9 cellular contexts compared by ENCODE assay signal in genomic region chr5:134555223-134555790, GRCh38. TPM values are rescaled to one million over a fixed set of nuclear protein-coding genes. Genes with fewer than 3 reads are reported as not detected.
A peak's percentile ranks its signal among the peaks of the same experiment; 100 is the strongest.
DNase-seq lines count a peak whose midpoint lies in the region; ATAC-seq and TF ChIP-seq lines count a peak whose summit lies in the region.
"Had no signal": no experiment of that assay in that cellular context is flagged by ENCODE, and none has a peak within 500 bp of the region (broad histone marks: within the 10 kb centered on the region; RNA-seq: fewer than 3 reads in every experiment).

No MANE protein-coding gene starts in this region.

- no peaks in the 10 kb centered on the region for H3K9me3 ChIP-seq in Loucy (ENCODE audit: insufficient read depth, low read depth, low read length)

- in situ Hi-C loops in GM13977 (cut with MboI; ENCODE audit: low pct_unique_long_range_greater_than_20kb, low sequenced_read_pairs, unreplicated experiment), result no loop called here

- no peaks in the 10 kb centered on the region for H3K27me3 ChIP-seq in GM06990 (replicated peaks; ENCODE audit: control insufficient read depth, insufficient read depth, low read length)
- H3K27me3 ChIP-seq in Loucy (ENCODE audit: insufficient read depth, low read length, poor library complexity, severe bottlenecking), result no peaks in the 10 kb centered on the region

- H3F3A ChIP-seq in Loucy (ENCODE audit: low read depth), result no peaks in the 10 kb centered on the region; the same call in 1 of the 2 replicates

- H3K36me3 ChIP-seq in GM06990 (ENCODE audit: control insufficient read depth, insufficient read depth, low read length) (peaks cover 19% of the 10 kb centered on the region), Loucy (ENCODE audit: insufficient read depth, low read length) (peaks cover 34% of the 10 kb centered on the region; the same call in 1 of the 2 replicates)

- H3K9ac ChIP-seq in Loucy (ENCODE audit: low read depth, low read length, poor library complexity, severe bottlenecking), result no peak overlapping the region

- H3K9me3 Mint-ChIP-seq in dendritic cell treated with granulocyte-macrophage colony-stimulating factor and Interleukin-4, amounts not matched to agents 40 ng/mL and 50 ng/mL, for 4 days, result no peaks in the 10 kb centered on the region

- peaks cover 15% of the 10 kb centered on the region for H3K4me1 ChIP-seq in Loucy (ENCODE audit: insufficient read depth, low read length, poor library complexity, severe bottlenecking)

- no peak overlapping the region for H3K4me3 Mint-ChIP-seq in dendritic cell treated with granulocyte-macrophage colony-stimulating factor and Interleukin-4, amounts not matched to agents 40 ng/mL and 50 ng/mL, for 4 days

- H3K9me2 ChIP-seq in Loucy (replicated peaks; ENCODE audit: low read depth, low read length), result no peaks in the 10 kb centered on the region

- peak overlapping the region; percentile 90 for H3K27ac Mint-ChIP-seq in dendritic cell treated with granulocyte-macrophage colony-stimulating factor and Interleukin-4, amounts not matched to agents 40 ng/mL and 50 ng/mL, for 4 days

- ATAC-seq in sciatic nerve, result peak; percentile 21
- ATAC-seq in GM21717 (IDR thresholded peaks at IDR 0.05; ENCODE audit: unreplicated experiment), result no peak

- H2AFZ ChIP-seq in Loucy (ENCODE audit: low read length), result no peak overlapping the region

- intact Hi-C loops in dendritic cell treated with granulocyte-macrophage colony-stimulating factor and Interleukin-4, amounts not matched to agents 40 ng/mL and 50 ng/mL, for 4 days (cut with micrococcal nuclease), result no loop called here
- intact Hi-C loops in sciatic nerve (cut with DNase I), result no loop called here

- peak; percentile 64 for DNase-seq in GM06990 (ENCODE audit: extremely low read depth, insufficient read length)
- no peak for DNase-seq in sciatic nerve (ENCODE audit: low spot score)
- no peak for DNase-seq in NOMO-1 treated with dmso at 0.1 percent for 144 hours (lab: John Stamatoyannopoulos, UW; ENCODE audit: unreplicated experiment)
- no peak for DNase-seq in NCI-H1048 (lab: John Stamatoyannopoulos, UW)
- DNase-seq in GM13977 (ENCODE audit: low spot score), result no peak
- DNase-seq: NCI-H2107 had no signal

- peaks cover 72% of the 10 kb centered on the region for H3K36me3 Mint-ChIP-seq in dendritic cell treated with granulocyte-macrophage colony-stimulating factor and Interleukin-4, amounts not matched to agents 40 ng/mL and 50 ng/mL, for 4 days (ENCODE audit: low read depth)

- H3K4me3 ChIP-seq in GM06990 (replicated peaks; ENCODE audit: low read depth, low read length), result no peak overlapping the region
- H3K4me3 ChIP-seq in Loucy (ENCODE audit: low read length, poor library complexity, severe bottlenecking), result peak overlapping the region; percentile 29

- H3K27me3 Mint-ChIP-seq in dendritic cell treated with granulocyte-macrophage colony-stimulating factor and Interleukin-4, amounts not matched to agents 40 ng/mL and 50 ng/mL, for 4 days, result no peaks in the 10 kb centered on the region

- peaks cover 5% of the 10 kb centered on the region for H4K20me1 ChIP-seq in Loucy (ENCODE audit: insufficient read depth, low read length, poor library complexity, severe bottlenecking)

- TF ChIP-seq CTCF in GM06990 (IDR thresholded peaks at IDR 0.05; ENCODE audit: insufficient read depth, low read length, poor library complexity, severe bottlenecking), result no peak
- no peak for TF ChIP-seq CTCF in Loucy (conservative IDR thresholded peaks at IDR 0.05; ENCODE audit: low read length)
- no peak for TF ChIP-seq CTCF in GM13977 (IDR thresholded peaks at IDR 0.05; ENCODE audit: extremely low read depth, insufficient read depth, missing control alignments)

- peaks cover 42% of the 10 kb centered on the region for H3K4me1 Mint-ChIP-seq in dendritic cell treated with granulocyte-macrophage colony-stimulating factor and Interleukin-4, amounts not matched to agents 40 ng/mL and 50 ng/mL, for 4 days (ENCODE audit: low read depth)

- H3K4me2 ChIP-seq in Loucy (ENCODE audit: low read depth, low read length, poor library complexity, severe bottlenecking), result peak overlapping the region; percentile 37

- H3K79me2 ChIP-seq in Loucy (ENCODE audit: insufficient read depth, low read length), result peaks cover 34% of the 10 kb centered on the region; the same call in 1 of the 2 replicates

RNA-seq across cellular contexts. Expression of gene JADE2, which starts 29.8 kb away (rescaled TPM):
- 55.0 TPM for total RNA-seq in sciatic nerve
